Comparison of ENCODE assay signal across 1 cellular context in the genomic region with DNA sequence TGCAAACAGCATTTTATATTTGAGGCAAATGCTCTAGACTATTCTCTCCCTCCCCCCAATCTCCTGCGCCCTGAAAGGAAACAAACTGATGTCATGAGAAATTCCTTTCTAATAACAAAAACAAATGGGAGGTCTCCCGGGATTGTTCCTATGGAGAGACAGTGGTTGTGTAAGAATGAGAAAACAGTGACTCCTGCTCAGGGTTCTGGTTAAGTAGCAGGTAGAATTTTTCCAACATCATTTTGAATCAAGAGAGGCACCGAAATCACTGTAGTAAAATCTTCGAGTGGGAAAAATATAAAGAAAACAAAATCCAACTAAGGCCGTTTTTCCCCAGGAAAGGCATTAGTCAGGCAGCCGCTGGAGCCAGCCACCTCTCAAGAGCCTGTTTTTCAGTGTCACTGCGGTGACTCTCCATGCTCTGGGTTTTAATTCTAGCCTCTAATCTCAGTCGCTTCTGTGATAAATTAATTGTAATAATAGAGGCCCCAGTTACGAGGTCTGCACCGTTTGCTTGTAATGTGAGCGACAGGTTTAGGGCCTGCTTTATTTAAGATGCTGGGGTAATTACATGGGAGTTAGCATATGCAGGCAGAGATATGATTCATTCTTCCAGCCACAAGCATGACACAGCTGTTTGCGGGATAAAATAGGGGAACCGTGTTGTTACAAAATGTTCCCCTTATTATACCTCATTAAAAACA.
TF ChIP-seq lines count a peak whose summit lies in the region.

No MANE protein-coding gene starts in this region.

TF ChIP-seq in HEK293, 187 proteins besides CTCF, POLR2A, EP300 and RAD21 (continued from another document and continues in another):
- TF ChIP-seq TSHZ1 (tag by site-specific recombination; IDR thresholded peaks at IDR 0.05; ENCODE audit: borderline replicate concordance), result 0 out of 2 replicates have a peak, but pooled peaks have one; percentile 40
- TF ChIP-seq, protein P1, sequence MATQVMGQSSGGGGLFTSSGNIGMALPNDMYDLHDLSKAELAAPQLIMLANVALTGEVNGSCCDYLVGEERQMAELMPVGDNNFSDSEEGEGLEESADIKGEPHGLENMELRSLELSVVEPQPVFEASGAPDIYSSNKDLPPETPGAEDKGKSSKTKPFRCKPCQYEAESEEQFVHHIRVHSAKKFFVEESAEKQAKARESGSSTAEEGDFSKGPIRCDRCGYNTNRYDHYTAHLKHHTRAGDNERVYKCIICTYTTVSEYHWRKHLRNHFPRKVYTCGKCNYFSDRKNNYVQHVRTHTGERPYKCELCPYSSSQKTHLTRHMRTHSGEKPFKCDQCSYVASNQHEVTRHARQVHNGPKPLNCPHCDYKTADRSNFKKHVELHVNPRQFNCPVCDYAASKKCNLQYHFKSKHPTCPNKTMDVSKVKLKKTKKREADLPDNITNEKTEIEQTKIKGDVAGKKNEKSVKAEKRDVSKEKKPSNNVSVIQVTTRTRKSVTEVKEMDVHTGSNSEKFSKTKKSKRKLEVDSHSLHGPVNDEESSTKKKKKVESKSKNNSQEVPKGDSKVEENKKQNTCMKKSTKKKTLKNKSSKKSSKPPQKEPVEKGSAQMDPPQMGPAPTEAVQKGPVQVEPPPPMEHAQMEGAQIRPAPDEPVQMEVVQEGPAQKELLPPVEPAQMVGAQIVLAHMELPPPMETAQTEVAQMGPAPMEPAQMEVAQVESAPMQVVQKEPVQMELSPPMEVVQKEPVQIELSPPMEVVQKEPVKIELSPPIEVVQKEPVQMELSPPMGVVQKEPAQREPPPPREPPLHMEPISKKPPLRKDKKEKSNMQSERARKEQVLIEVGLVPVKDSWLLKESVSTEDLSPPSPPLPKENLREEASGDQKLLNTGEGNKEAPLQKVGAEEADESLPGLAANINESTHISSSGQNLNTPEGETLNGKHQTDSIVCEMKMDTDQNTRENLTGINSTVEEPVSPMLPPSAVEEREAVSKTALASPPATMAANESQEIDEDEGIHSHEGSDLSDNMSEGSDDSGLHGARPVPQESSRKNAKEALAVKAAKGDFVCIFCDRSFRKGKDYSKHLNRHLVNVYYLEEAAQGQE (tag by site-specific recombination; IDR thresholded peaks at IDR 0.05), result no peak
- TF ChIP-seq ZNF621 (tag by site-specific recombination; IDR thresholded peaks at IDR 0.05), result no peak
- peak; percentile 68 for TF ChIP-seq FEZF1 (tag by site-specific recombination; IDR thresholded peaks at IDR 0.05)
- TF ChIP-seq, protein P2, sequence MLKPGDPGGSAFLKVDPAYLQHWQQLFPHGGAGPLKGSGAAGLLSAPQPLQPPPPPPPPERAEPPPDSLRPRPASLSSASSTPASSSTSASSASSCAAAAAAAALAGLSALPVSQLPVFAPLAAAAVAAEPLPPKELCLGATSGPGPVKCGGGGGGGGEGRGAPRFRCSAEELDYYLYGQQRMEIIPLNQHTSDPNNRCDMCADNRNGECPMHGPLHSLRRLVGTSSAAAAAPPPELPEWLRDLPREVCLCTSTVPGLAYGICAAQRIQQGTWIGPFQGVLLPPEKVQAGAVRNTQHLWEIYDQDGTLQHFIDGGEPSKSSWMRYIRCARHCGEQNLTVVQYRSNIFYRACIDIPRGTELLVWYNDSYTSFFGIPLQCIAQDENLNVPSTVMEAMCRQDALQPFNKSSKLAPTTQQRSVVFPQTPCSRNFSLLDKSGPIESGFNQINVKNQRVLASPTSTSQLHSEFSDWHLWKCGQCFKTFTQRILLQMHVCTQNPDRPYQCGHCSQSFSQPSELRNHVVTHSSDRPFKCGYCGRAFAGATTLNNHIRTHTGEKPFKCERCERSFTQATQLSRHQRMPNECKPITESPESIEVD (tag by site-specific recombination; IDR thresholded peaks at IDR 0.05), result peak; percentile 76
- TF ChIP-seq ZNF555 (tag by site-specific recombination; conservative IDR thresholded peaks at IDR 0.05), result no peak
- no peak for TF ChIP-seq ZSCAN16 (tag by site-specific recombination; IDR thresholded peaks at IDR 0.05)
- TF ChIP-seq ZNF341 (tag by site-specific recombination; IDR thresholded peaks at IDR 0.05; ENCODE audit: low read depth), result no peak
- TF ChIP-seq ZNF660 (tag by site-specific recombination; IDR thresholded peaks at IDR 0.05), result no peak
- TF ChIP-seq IKZF3 (tag by site-specific recombination; IDR thresholded peaks at IDR 0.05), result peak; percentile 44
- 0 out of 2 replicates have a peak, but pooled peaks have one; percentile 34 for TF ChIP-seq KLF16 (tag by site-specific recombination; IDR thresholded peaks at IDR 0.05)
- TF ChIP-seq MYNN (tag by site-specific recombination; IDR thresholded peaks at IDR 0.05; ENCODE audit: borderline replicate concordance), result no peak
- TF ChIP-seq ZNF24 (tag by site-specific recombination; IDR thresholded peaks at IDR 0.05), result peak; percentile 43; the same call in 1 of the 2 replicates
- TF ChIP-seq, protein P3, sequence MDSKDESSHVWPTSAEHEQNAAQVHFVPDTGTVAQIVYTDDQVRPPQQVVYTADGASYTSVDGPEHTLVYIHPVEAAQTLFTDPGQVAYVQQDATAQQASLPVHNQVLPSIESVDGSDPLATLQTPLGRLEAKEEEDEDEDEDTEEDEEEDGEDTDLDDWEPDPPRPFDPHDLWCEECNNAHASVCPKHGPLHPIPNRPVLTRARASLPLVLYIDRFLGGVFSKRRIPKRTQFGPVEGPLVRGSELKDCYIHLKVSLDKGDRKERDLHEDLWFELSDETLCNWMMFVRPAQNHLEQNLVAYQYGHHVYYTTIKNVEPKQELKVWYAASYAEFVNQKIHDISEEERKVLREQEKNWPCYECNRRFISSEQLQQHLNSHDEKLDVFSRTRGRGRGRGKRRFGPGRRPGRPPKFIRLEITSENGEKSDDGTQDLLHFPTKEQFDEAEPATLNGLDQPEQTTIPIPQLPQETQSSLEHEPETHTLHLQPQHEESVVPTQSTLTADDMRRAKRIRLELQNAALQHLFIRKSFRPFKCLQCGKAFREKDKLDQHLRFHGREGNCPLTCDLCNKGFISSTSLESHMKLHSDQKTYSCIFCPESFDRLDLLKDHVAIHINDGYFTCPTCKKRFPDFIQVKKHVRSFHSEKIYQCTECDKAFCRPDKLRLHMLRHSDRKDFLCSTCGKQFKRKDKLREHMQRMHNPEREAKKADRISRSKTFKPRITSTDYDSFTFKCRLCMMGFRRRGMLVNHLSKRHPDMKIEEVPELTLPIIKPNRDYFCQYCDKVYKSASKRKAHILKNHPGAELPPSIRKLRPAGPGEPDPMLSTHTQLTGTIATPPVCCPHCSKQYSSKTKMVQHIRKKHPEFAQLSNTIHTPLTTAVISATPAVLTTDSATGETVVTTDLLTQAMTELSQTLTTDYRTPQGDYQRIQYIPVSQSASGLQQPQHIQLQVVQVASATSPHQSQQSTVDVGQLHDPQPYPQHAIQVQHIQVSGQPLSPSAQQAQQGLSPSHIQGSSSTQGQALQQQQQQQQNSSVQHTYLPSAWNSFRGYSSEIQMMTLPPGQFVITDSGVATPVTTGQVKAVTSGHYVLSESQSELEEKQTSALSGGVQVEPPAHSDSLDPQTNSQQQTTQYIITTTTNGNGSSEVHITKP (tag by site-specific recombination; IDR thresholded peaks at IDR 0.05), result no peak
- TF ChIP-seq ZNF391 (tag by site-specific recombination; IDR thresholded peaks at IDR 0.05; ENCODE audit: borderline replicate concordance, low read depth), result peak; percentile 56; the same call in 1 of the 2 replicates
- TF ChIP-seq ZNF488 (tag by site-specific recombination; IDR thresholded peaks at IDR 0.05), result peak; percentile 76; the same call in 1 of the 2 replicates
- no peak for TF ChIP-seq ZNF792 (tag by site-specific recombination; IDR thresholded peaks at IDR 0.05)
- TF ChIP-seq TCF7L2 (IDR thresholded peaks at IDR 0.05; ENCODE audit: borderline replicate concordance, low read depth, low read length), result no peak
- peak; percentile 58; the same call in 1 of the 2 replicates for TF ChIP-seq ZBTB44 (tag by site-specific recombination; IDR thresholded peaks at IDR 0.05)
- TF ChIP-seq HOXA7 (CRISPR knock-in tag; IDR thresholded peaks at IDR 0.05; ENCODE audit: borderline replicate concordance), result no peak
- no peak for TF ChIP-seq ZNF146 (tag by site-specific recombination; IDR thresholded peaks at IDR 0.05)
- no peak for TF ChIP-seq ZNF23 (tag by site-specific recombination; IDR thresholded peaks at IDR 0.05; ENCODE audit: borderline replicate concordance)
- no peak for TF ChIP-seq ZNF677 (tag by site-specific recombination; IDR thresholded peaks at IDR 0.05)
- TF ChIP-seq ZNF214 (tag by site-specific recombination; IDR thresholded peaks at IDR 0.05; ENCODE audit: borderline replicate concordance), result no peak
- TF ChIP-seq GLI4 (tag by site-specific recombination; IDR thresholded peaks at IDR 0.05), result no peak
- 0 out of 2 replicates have a peak, but pooled peaks have one; percentile 25 for TF ChIP-seq GLIS1 (tag by site-specific recombination; IDR thresholded peaks at IDR 0.05)
- no peak for TF ChIP-seq ZSCAN23 (tag by site-specific recombination; IDR thresholded peaks at IDR 0.05)
- no peak for TF ChIP-seq ZNF423 (tag by site-specific recombination; IDR thresholded peaks at IDR 0.05)
- TF ChIP-seq ZNF529 (tag by site-specific recombination; IDR thresholded peaks at IDR 0.05; ENCODE audit: insufficient replicate concordance), result no peak
- TF ChIP-seq ZNF510 (tag by site-specific recombination; IDR thresholded peaks at IDR 0.05; ENCODE audit: insufficient replicate concordance), result no peak
- TF ChIP-seq GLI2 (tag by site-specific recombination; IDR thresholded peaks at IDR 0.05; ENCODE audit: borderline replicate concordance, low read depth), result no peak
- TF ChIP-seq ZBTB21 (tag by site-specific recombination; IDR thresholded peaks at IDR 0.05), result peak; percentile 48; the same call in 1 of the 2 replicates
- TF ChIP-seq ZBTB48 (tag by site-specific recombination; IDR thresholded peaks at IDR 0.05), result no peak
- TF ChIP-seq ZNF148 (tag by site-specific recombination; IDR thresholded peaks at IDR 0.05; ENCODE audit: borderline replicate concordance), result no peak
- no peak for TF ChIP-seq ZNF426 (tag by site-specific recombination; IDR thresholded peaks at IDR 0.05)
- TF ChIP-seq ZNF629 (tag by site-specific recombination; IDR thresholded peaks at IDR 0.05), result no peak; the same call in 1 of the 2 replicates
- 0 out of 2 replicates have a peak, but pooled peaks have one; percentile 12 for TF ChIP-seq GFI1B (tag by site-specific recombination; IDR thresholded peaks at IDR 0.05)
- TF ChIP-seq ZNF585B (tag by site-specific recombination; IDR thresholded peaks at IDR 0.05), result peak; percentile 38; the same call in 1 of the 2 replicates
- TF ChIP-seq KLF10 (tag by site-specific recombination; IDR thresholded peaks at IDR 0.05), result peak; percentile 49; the same call in 1 of the 2 replicates
- no peak; the same call in 1 of the 2 replicates for TF ChIP-seq ZNF324 (tag by site-specific recombination; IDR thresholded peaks at IDR 0.05)
- no peak for TF ChIP-seq ZFP41 (tag by site-specific recombination; IDR thresholded peaks at IDR 0.05; ENCODE audit: borderline replicate concordance)
- peak; percentile 57 for TF ChIP-seq ZEB2 (tag by site-specific recombination; IDR thresholded peaks at IDR 0.05)
- TF ChIP-seq ZNF530 (tag by site-specific recombination; IDR thresholded peaks at IDR 0.05; ENCODE audit: low read depth), result no peak
